1 cellular context compared by ENCODE assay signal in genomic region chr7:139991267-139991666, GRCh38.
TF ChIP-seq lines count a peak whose summit lies in the region.

No MANE protein-coding gene starts in this region.

TF ChIP-seq in H1, 55 proteins besides CTCF, POLR2A, EP300 and RAD21 (continued from another document):
- no peak for TF ChIP-seq E2F6 (IDR thresholded peaks at IDR 0.05)
- TF ChIP-seq CTBP2 (IDR thresholded peaks at IDR 0.05; ENCODE audit: borderline replicate concordance, insufficient read depth, insufficient read length, low read length) = no peak
- TF ChIP-seq EGR1 (IDR thresholded peaks at IDR 0.05; ENCODE audit: borderline replicate concordance, low read depth, low read length) = no peak
- no peak for TF ChIP-seq GTF2F1 (IDR thresholded peaks at IDR 0.05; ENCODE audit: borderline replicate concordance, low read depth, low read length)
- TF ChIP-seq ZNF274 (IDR thresholded peaks at IDR 0.05; ENCODE audit: borderline replicate concordance, extremely low read depth, low read length) = no peak
- TF ChIP-seq SP2 (IDR thresholded peaks at IDR 0.05; ENCODE audit: low read length) = no peak
TF ChIP-seq in H1: peak in this region for 0.
